In the genomic region with DNA sequence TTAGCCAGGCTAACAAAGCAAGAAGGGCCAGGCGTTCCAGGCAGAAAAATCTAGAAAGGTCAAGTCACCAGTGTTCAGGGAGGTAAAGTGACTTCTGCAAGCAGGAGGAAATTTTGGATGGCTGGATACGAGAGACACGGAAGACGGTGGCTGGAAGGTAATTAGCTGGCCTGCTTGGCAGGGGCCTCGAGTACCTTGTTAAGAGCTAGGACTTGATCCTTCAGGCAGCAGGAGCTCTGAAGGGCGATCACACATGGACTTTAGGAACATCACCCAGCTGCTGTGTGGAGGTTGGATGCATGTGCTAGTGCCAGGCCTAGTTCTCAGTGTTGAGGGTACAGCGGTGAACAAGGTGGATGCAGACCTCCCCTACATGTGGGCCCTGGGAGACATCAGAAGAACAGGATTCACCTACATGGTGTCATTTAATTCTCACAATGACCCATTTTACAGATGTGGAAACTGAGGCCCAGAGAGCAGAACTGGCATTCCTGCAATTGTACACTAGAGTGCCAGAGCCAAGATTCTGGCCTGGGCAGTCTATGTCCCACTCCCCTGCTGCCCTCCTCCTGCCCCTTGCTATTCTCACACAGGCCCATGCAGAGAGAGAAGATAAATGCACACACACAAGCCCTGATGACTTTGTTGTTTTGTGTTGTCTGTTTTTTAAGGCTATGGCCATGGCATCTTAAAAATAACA, we compare ENCODE assay signal across 23 cellular contexts.
DNase-seq lines count a peak whose midpoint lies in the region; ATAC-seq, FAIRE-seq and TF ChIP-seq lines count a peak whose summit lies in the region.
"Had no signal": no experiment of that assay in that cellular context is flagged by ENCODE, and none has a peak within 500 bp of the region (broad histone marks: within the 10 kb centered on the region; RNA-seq: fewer than 3 reads in every experiment).

No MANE protein-coding gene starts in this region.

- no peak overlapping the region for H3K9ac ChIP-seq in K562 (ENCODE audit: insufficient read depth in 1 of 2, low read depth in 2 of 2, low read length in 2 of 2)

- CTCF ChIA-PET in K562 (lab: Yijun Ruan, JAX; ENCODE audit: low intra/inter-chr PET ratio): no interaction called here

- H3K79me2 ChIP-seq in K562 (ENCODE audit: control insufficient read depth, insufficient read depth, low read length): no peaks in the 10 kb centered on the region

- H3K9me3 Mint-ChIP-seq in HFFc6 (no peaks in the 10 kb centered on the region), nephron progenitor cell (no peaks in the 10 kb centered on the region)
- H3K9me3 Mint-ChIP-seq: activated naive CD4-positive, alpha-beta T cell treated with anti-CD3 and anti-CD28 coated beads, Interleukin-2, amount 10 ng/mL, durations not matched to agents 7 days and 5 days; immature natural killer cell; memory B cell; stimulated activated naive B cell treated with anti-CD40 and anti-IgM and Interleukin-4, amounts not matched to agents 10 μg/mL and 1 μg/mL and 100 μg/mL, for 72 hours had no signal

- DNase-seq in HFFc6: no peak
- no peak for DNase-seq in K562 (ENCODE audit: extremely low read depth in 1 of 4, low spot score in 3 of 4)
- no peak for DNase-seq in nephron progenitor cell
- no peak for DNase-seq in tibial artery
- no peak for DNase-seq in activated effector memory CD4-positive, alpha-beta T cell treated with anti-CD3 and anti-CD28 coated beads, Interleukin-2, amount 50 U/mL, for 16 hours
- no peak for DNase-seq in cardiac septum (ENCODE audit: low spot score)
- no peak for DNase-seq in NCI-H2227 (lab: John Stamatoyannopoulos, UW; ENCODE audit: unreplicated experiment)
- DNase-seq: activated CD4-positive, alpha-beta T cell treated with anti-CD3 and anti-CD28 coated beads for 4 hours; activated CD8-positive, alpha-beta T cell treated with anti-CD3 and anti-CD28 coated beads, Interleukin-2, amount 10 ng/mL, durations not matched to agents 7 days and 5 days; activated naive CD4-positive, alpha-beta T cell treated with anti-CD3 and anti-CD28 coated beads, Interleukin-2, amount 10 ng/mL, durations not matched to agents 7 days and 5 days; effector CD4-positive, alpha-beta T cell; immature natural killer cell; NCI-H1417 treated with DMSO at 0.1 percent for 48 hours; NCI-H2081 treated with DMSO at 0.1 percent for 48 hours; stimulated activated naive B cell treated with anti-CD40 and anti-IgM and Interleukin-4, amounts not matched to agents 10 μg/mL and 1 μg/mL and 100 μg/mL, for 72 hours; SW 1271 had no signal

- H3K9me1 ChIP-seq in K562 (ENCODE audit: control insufficient read depth, insufficient read depth, low read length): no peaks in the 10 kb centered on the region

- no peak for ATAC-seq in K562
- ATAC-seq: activated CD8-positive, alpha-beta T cell treated with anti-CD3 and anti-CD28 coated beads, Interleukin-2, amount 10 ng/mL, durations not matched to agents 7 days and 5 days; GM12878; stimulated activated naive B cell treated with anti-CD40 and anti-IgM and Interleukin-4, amounts not matched to agents 10 μg/mL and 1 μg/mL and 100 μg/mL, for 72 hours had no signal

- H3K36me3 ChIP-seq in K562 (ENCODE audit: control insufficient read depth, insufficient read depth, low read length) (no peaks in the 10 kb centered on the region), tibial artery (no peaks in the 10 kb centered on the region)
- H3K36me3 ChIP-seq: SJCRH30 had no signal

- TF ChIP-seq POLR2A in K562 (conservative IDR thresholded peaks at IDR 0.05): no peak

- no peak for TF ChIP-seq CTCF in HFFc6 (IDR thresholded peaks at IDR 0.05)
- TF ChIP-seq CTCF in K562 (IDR thresholded peaks at IDR 0.05 in 2 of 3, conservative IDR thresholded peaks at IDR 0.05 in 1 of 3; ENCODE audit: insufficient read depth in 2 of 3, low read depth in 1 of 3, low read length in 3 of 3): no peak
- TF ChIP-seq CTCF in nephron progenitor cell (IDR thresholded peaks at IDR 0.05): no peak
- TF ChIP-seq CTCF in tibial artery (IDR thresholded peaks at IDR 0.05): no peak

- WGBS in K562 (ENCODE audit: insufficient coverage, low coverage, missing lambda C conversion rate): 9% methylated on average over 7 of the region's 7 CpGs

- peaks cover 18% of the 10 kb centered on the region for H3K27me3 Mint-ChIP-seq in HFFc6 (ENCODE audit: insufficient read depth)
- peaks cover 22% of the 10 kb centered on the region for H3K27me3 Mint-ChIP-seq in nephron progenitor cell (ENCODE audit: low read depth, poor library complexity)

- no peak overlapping the region for H3K27ac ChIP-seq in K562 (ENCODE audit: extremely low read depth, low read depth, low read length)
- peak overlapping the region; percentile 11 to 55 for H3K27ac ChIP-seq in tibial artery
- H3K27ac ChIP-seq: HL-60, psoas muscle, SJCRH30 had no signal

- FAIRE-seq in K562 (lab: Jason Lieb, UNC): no peak
- FAIRE-seq: colon, GM12878, H54 had no signal

- no peak overlapping the region for H2AFZ ChIP-seq in K562 (ENCODE audit: low read depth, low read length)

- H3K27me3 ChIP-seq in K562 (ENCODE audit: control insufficient read depth in 2 of 2, insufficient read depth in 2 of 2, low read length in 2 of 2) (peaks cover 38 to 73% of the 10 kb centered on the region in 2 experiments), tibial artery (peaks cover 0 to 8% of the 10 kb centered on the region in 2 donors)
- H3K27me3 ChIP-seq: SJCRH30 had no signal

- POLR2A ChIA-PET in K562 (lab: Yijun Ruan, JAX): interaction anchor here (0.5 kb wide), 1 partner anchor 46 kb away, joined by 3 read pairs; no protein-coding TSS in a partner anchor

- H3K9me3 ChIP-seq in K562 (replicated peaks; ENCODE audit: control insufficient read depth, insufficient read depth, low read depth, low read length): no peaks in the 10 kb centered on the region
- H3K9me3 ChIP-seq in tibial artery: no peaks in the 10 kb centered on the region
- H3K9me3 ChIP-seq: psoas muscle, SJCRH30 had no signal

- H3K4me3 ChIP-seq in K562 (no peak overlapping the region), tibial artery (no peak overlapping the region)
- H3K4me3 ChIP-seq: GM12878, psoas muscle, SJCRH30 had no signal

- no peak overlapping the region for H3K4me2 ChIP-seq in K562 (ENCODE audit: insufficient read depth, low read length)

- in situ Hi-C loops in K562 (cut with MboI): no loop called here

- TF ChIP-seq EP300 in K562 (IDR thresholded peaks at IDR 0.05; ENCODE audit: low read length): no peak

- no TSS peak for BruUV-seq in K562 (replicated peaks; lab: Mats Ljungman, UMichigan)

- H3K36me3 Mint-ChIP-seq in HFFc6 (ENCODE audit: low read depth): peaks cover 5% of the 10 kb centered on the region; the same call in 1 of the 2 replicates
- H3K36me3 Mint-ChIP-seq in nephron progenitor cell (ENCODE audit: low read depth): no peaks in the 10 kb centered on the region
- H3K36me3 Mint-ChIP-seq: activated naive CD4-positive, alpha-beta T cell treated with anti-CD3 and anti-CD28 coated beads, Interleukin-2, amount 10 ng/mL, durations not matched to agents 7 days and 5 days; immature natural killer cell; memory B cell; stimulated activated naive B cell treated with anti-CD40 and anti-IgM and Interleukin-4, amounts not matched to agents 10 μg/mL and 1 μg/mL and 100 μg/mL, for 72 hours had no signal

- H3K4me1 ChIP-seq in K562 (replicated peaks in 1 of 2; ENCODE audit: control insufficient read depth in 2 of 2, insufficient read depth in 2 of 2, low read length in 2 of 2) (no peaks in the 10 kb centered on the region), tibial artery (peaks cover 0 to 34% (median 11%) of the 10 kb centered on the region in 4 donors)

- H3K4me1 Mint-ChIP-seq in HFFc6 (ENCODE audit: low read depth) (peaks cover 30% of the 10 kb centered on the region), nephron progenitor cell (peaks cover 100% of the 10 kb centered on the region)
- H3K4me1 Mint-ChIP-seq: activated naive CD4-positive, alpha-beta T cell treated with anti-CD3 and anti-CD28 coated beads, Interleukin-2, amount 10 ng/mL, durations not matched to agents 7 days and 5 days; immature natural killer cell; memory B cell; stimulated activated naive B cell treated with anti-CD40 and anti-IgM and Interleukin-4, amounts not matched to agents 10 μg/mL and 1 μg/mL and 100 μg/mL, for 72 hours had no signal

- peaks cover 15% of the 10 kb centered on the region for H4K20me1 ChIP-seq in K562 (replicated peaks; ENCODE audit: control insufficient read depth, insufficient read depth, low read length)

- TF ChIP-seq RAD21 in K562 (CRISPR knock-in tag; conservative IDR thresholded peaks at IDR 0.05 in 1 of 2, IDR thresholded peaks at IDR 0.05 in 1 of 2): no peak

- intact Hi-C loops in K562 (cut with micrococcal nuclease) (no loop called here), tibial artery (cut with DNase I; ENCODE audit: low total_unique reads) (no loop called here), cardiac septum (cut with DNase I) (no loop called here)

- H3K4me3 Mint-ChIP-seq in HFFc6: no peak overlapping the region
- H3K4me3 Mint-ChIP-seq in nephron progenitor cell: peak overlapping the region; percentile 16
- H3K4me3 Mint-ChIP-seq: activated CD8-positive, alpha-beta T cell treated with anti-CD3 and anti-CD28 coated beads, Interleukin-2, amount 10 ng/mL, durations not matched to agents 7 days and 5 days; activated naive CD4-positive, alpha-beta T cell treated with anti-CD3 and anti-CD28 coated beads, Interleukin-2, amount 10 ng/mL, durations not matched to agents 7 days and 5 days; immature natural killer cell; memory B cell; stimulated activated naive B cell treated with anti-CD40 and anti-IgM and Interleukin-4, amounts not matched to agents 10 μg/mL and 1 μg/mL and 100 μg/mL, for 72 hours had no signal

- peak overlapping the region; percentile 68 for H3K27ac Mint-ChIP-seq in HFFc6
- no peak overlapping the region for H3K27ac Mint-ChIP-seq in nephron progenitor cell
- H3K27ac Mint-ChIP-seq: activated CD8-positive, alpha-beta T cell treated with anti-CD3 and anti-CD28 coated beads, Interleukin-2, amount 10 ng/mL, durations not matched to agents 7 days and 5 days; activated naive CD4-positive, alpha-beta T cell treated with anti-CD3 and anti-CD28 coated beads, Interleukin-2, amount 10 ng/mL, durations not matched to agents 7 days and 5 days; immature natural killer cell; memory B cell; stimulated activated naive B cell treated with anti-CD40 and anti-IgM and Interleukin-4, amounts not matched to agents 10 μg/mL and 1 μg/mL and 100 μg/mL, for 72 hours had no signal

TF ChIP-seq in K562, 482 proteins besides CTCF, POLR2A, EP300 and RAD21 (continues in another document):
- no peak for TF ChIP-seq GABPB2 (CRISPR knock-in tag; conservative IDR thresholded peaks at IDR 0.05)
- TF ChIP-seq, protein P1, sequence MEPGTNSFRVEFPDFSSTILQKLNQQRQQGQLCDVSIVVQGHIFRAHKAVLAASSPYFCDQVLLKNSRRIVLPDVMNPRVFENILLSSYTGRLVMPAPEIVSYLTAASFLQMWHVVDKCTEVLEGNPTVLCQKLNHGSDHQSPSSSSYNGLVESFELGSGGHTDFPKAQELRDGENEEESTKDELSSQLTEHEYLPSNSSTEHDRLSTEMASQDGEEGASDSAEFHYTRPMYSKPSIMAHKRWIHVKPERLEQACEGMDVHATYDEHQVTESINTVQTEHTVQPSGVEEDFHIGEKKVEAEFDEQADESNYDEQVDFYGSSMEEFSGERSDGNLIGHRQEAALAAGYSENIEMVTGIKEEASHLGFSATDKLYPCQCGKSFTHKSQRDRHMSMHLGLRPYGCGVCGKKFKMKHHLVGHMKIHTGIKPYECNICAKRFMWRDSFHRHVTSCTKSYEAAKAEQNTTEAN (CRISPR knock-in tag; IDR thresholded peaks at IDR 0.05): no peak
- TF ChIP-seq MAFK (IDR thresholded peaks at IDR 0.05; ENCODE audit: low read length): no peak
